1 cellular context compared by ENCODE assay signal in genomic region chr2:101401906-101402305, GRCh38.
TF ChIP-seq lines count a peak whose summit lies in the region.

No MANE protein-coding gene starts in this region.

TF ChIP-seq in A549, 52 proteins besides CTCF, POLR2A, EP300 and RAD21:
- no peak for TF ChIP-seq CHD4 (IDR thresholded peaks at IDR 0.05; ENCODE audit: borderline replicate concordance)
- TF ChIP-seq BCL3 (IDR thresholded peaks at IDR 0.05), result no peak
- no peak for TF ChIP-seq MAZ (IDR thresholded peaks at IDR 0.05; ENCODE audit: borderline replicate concordance, low read depth, low read length)
- TF ChIP-seq ATOH8 (CRISPR knock-in tag; IDR thresholded peaks at IDR 0.05; ENCODE audit: low read depth), result no peak
- no peak for TF ChIP-seq MAX (IDR thresholded peaks at IDR 0.05)
